ENCODE assay signal across 19 cellular contexts in genomic region chr2:113206251-113206650, GRCh38. TPM values are rescaled to one million over a fixed set of nuclear protein-coding genes. Genes with fewer than 3 reads are reported as not detected.
A peak's percentile ranks its signal among the peaks of the same experiment; 100 is the strongest.
DNase-seq lines count a peak whose midpoint lies in the region; ATAC-seq and TF ChIP-seq lines count a peak whose summit lies in the region.
"Had no signal": no experiment of that assay in that cellular context is flagged by ENCODE, and none has a peak within 500 bp of the region (broad histone marks: within the 10 kb centered on the region; RNA-seq: fewer than 3 reads in every experiment).

No MANE protein-coding gene starts in this region.

- H3K36me3 ChIP-seq in RWPE2 (ENCODE audit: low read depth) = no peaks in the 10 kb centered on the region
- H3K36me3 ChIP-seq in aorta (ENCODE audit: control insufficient read depth in 1 of 2, insufficient read depth in 2 of 2, low read length in 1 of 2) = no peaks in the 10 kb centered on the region
- no peaks in the 10 kb centered on the region for H3K36me3 ChIP-seq in brain microvascular endothelial cell (replicated peaks)
- H3K36me3 ChIP-seq: neural progenitor cell, thoracic aorta had no signal

- 87% methylated on average over 6 of the region's 6 CpGs for WGBS in right cardiac atrium
- WGBS in aorta, 2 donors = 81 to 89% methylated on average over 6 of the region's 6 CpGs

- H3K4me1 ChIP-seq in right cardiac atrium (ENCODE audit: control insufficient read depth, insufficient read depth, low read length) (no peaks in the 10 kb centered on the region), RWPE2 (ENCODE audit: insufficient read depth, poor library complexity, severe bottlenecking) (peaks cover 7% of the 10 kb centered on the region), aorta (ENCODE audit: control insufficient read depth in 1 of 2, insufficient read depth in 2 of 2, low read length in 2 of 2) (no peaks in the 10 kb centered on the region)

- H3K9me3 ChIP-seq in right cardiac atrium (ENCODE audit: control insufficient read depth, low read length) = no peaks in the 10 kb centered on the region
- H3K9me3 ChIP-seq in RWPE2 (ENCODE audit: severe bottlenecking) = no peaks in the 10 kb centered on the region
- no peaks in the 10 kb centered on the region for H3K9me3 ChIP-seq in aorta (ENCODE audit: control insufficient read depth, low read length)
- H3K9me3 ChIP-seq: heart left ventricle, thoracic aorta had no signal

- H3K27me3 ChIP-seq in right cardiac atrium (ENCODE audit: control insufficient read depth, insufficient read depth) (no peaks in the 10 kb centered on the region), RWPE2 (ENCODE audit: insufficient read depth, poor library complexity, severe bottlenecking) (no peaks in the 10 kb centered on the region), aorta (ENCODE audit: control insufficient read depth in 1 of 2, insufficient read depth in 2 of 2, low read length in 1 of 2) (no peaks in the 10 kb centered on the region), brain microvascular endothelial cell (replicated peaks) (no peaks in the 10 kb centered on the region)
- H3K27me3 ChIP-seq: heart left ventricle, neural progenitor cell had no signal

- no peak overlapping the region for H3K4me3 ChIP-seq in right cardiac atrium (ENCODE audit: low read length)
- no peak overlapping the region for H3K4me3 ChIP-seq in RWPE2 (ENCODE audit: severe bottlenecking)
- H3K4me3 ChIP-seq in aorta (ENCODE audit: low read length in 2 of 2) = no peak overlapping the region
- no peak overlapping the region for H3K4me3 ChIP-seq in brain microvascular endothelial cell (ENCODE audit: low read depth, low read length)
- H3K4me3 ChIP-seq: heart left ventricle, neural progenitor cell, thoracic aorta had no signal

- H3K27ac ChIP-seq in right cardiac atrium (ENCODE audit: low read length) = no peak overlapping the region
- no peak overlapping the region for H3K27ac ChIP-seq in RWPE2 (ENCODE audit: poor library complexity, severe bottlenecking)
- H3K27ac ChIP-seq in aorta (ENCODE audit: low read depth in 1 of 2, low read length in 2 of 2) = no peak overlapping the region
- H3K27ac ChIP-seq in brain microvascular endothelial cell = no peak overlapping the region
- H3K27ac ChIP-seq: heart left ventricle, neural progenitor cell, thoracic aorta had no signal

- no peak for TF ChIP-seq CTCF in RWPE2 (IDR thresholded peaks at IDR 0.05; ENCODE audit: poor library complexity, severe bottlenecking)
- TF ChIP-seq CTCF in brain microvascular endothelial cell (IDR thresholded peaks at IDR 0.05; ENCODE audit: low read depth, low read length, missing control alignments) = no peak

- in situ Hi-C loops in brain microvascular endothelial cell (cut with HindIII; ENCODE audit: low pct_ligation_motif_present, low sequenced_read_pairs) = no loop called here

- DNase-seq in cardiac septum (ENCODE audit: low spot score) (peak; percentile 46), right cardiac atrium (no peak), RWPE2 (ENCODE audit: low spot score) (peak; percentile 18), left colon (no peak), aorta (peak; percentile 17 to 39), iPS-NIHi11 (ENCODE audit: low spot score) (no peak), brain microvascular endothelial cell (no peak)
- DNase-seq: activated CD4-positive, alpha-beta memory T cell treated with anti-CD3 and anti-CD28 coated beads for 36 hours; anterior cingulate cortex; DMS 273 treated with DMSO at 0.1 percent for 48 hours; heart left ventricle; Karpas-422; mammary epithelial cell; NCI-H1436 treated with DMSO at 0.1 percent for 48 hours; NCI-H226; RPMI8226 had no signal

- ATAC-seq in right cardiac atrium (no peak), RWPE2 (ENCODE audit: low read depth) (no peak), left colon (peak; percentile 40), aorta (ENCODE audit: low FRiP score) (no peak), HG03097 (IDR thresholded peaks at IDR 0.05; ENCODE audit: low FRiP score, unreplicated experiment) (no peak)
- ATAC-seq: heart left ventricle had no signal

- intact Hi-C loops in cardiac septum (cut with DNase I) = no loop called here
- intact Hi-C loops in right cardiac atrium (cut with DNase I) = no loop called here
- intact Hi-C loops in left colon (cut with DNase I, micrococcal nuclease) = no loop called here
- intact Hi-C loops in aorta (cut with DNase I) = loop anchor here in 1 of 2 donors (5.0 kb wide), 1 partner anchor 161 kb away; no protein-coding TSS in a partner anchor

RNA-seq across cellular contexts. Expression of gene PSD4, which starts 32.5 kb away (rescaled TPM):
- 2.3 TPM for total RNA-seq in cardiac septum
- 1 to 10 TPM; 2.0 to 4.0 (median 3.3) TPM for total RNA-seq in right cardiac atrium
- 1.0 TPM for polyA plus RNA-seq in right cardiac atrium
- 10 to 100 TPM; 68.4 to 72.1 TPM for total RNA-seq in left colon
- 10 to 100 TPM in 1 of 2 donors, 1 to 10 TPM in 1; 9.5 to 17.8 TPM for total RNA-seq in aorta
- 1 to 10 TPM in 1 of 2 donors, under 1 TPM in 1; 0.79 to 3.5 TPM for polyA plus RNA-seq in aorta

Comparison
In these comparisons a context has a peak if more than half of its experiments do, and no peak if none do; other contexts are left out.
1. DNase-seq: peak in cardiac septum (single experiment), RWPE2 (single experiment) and aorta (2 of 2); none in right cardiac atrium (0 of 3), left colon (0 of 2), iPS-NIHi11 (single experiment) and brain microvascular endothelial cell (single experiment).